9 cellular contexts compared by ENCODE assay signal in genomic region chr2:240584486-240585031, GRCh38. TPM values are rescaled to one million over a fixed set of nuclear protein-coding genes. Genes with fewer than 3 reads are reported as not detected.
A peak's percentile ranks its signal among the peaks of the same experiment; 100 is the strongest.
DNase-seq lines count a peak whose midpoint lies in the region; ATAC-seq and TF ChIP-seq lines count a peak whose summit lies in the region.
"Had no signal": no experiment of that assay in that cellular context is flagged by ENCODE, and none has a peak within 500 bp of the region (broad histone marks: within the 10 kb centered on the region; RNA-seq: fewer than 3 reads in every experiment).

No MANE protein-coding gene starts in this region.

- POLR2A ChIA-PET in T-cell (lab: Charles Lee), result interaction anchor here in 1 of 2 donors (0.5 kb wide), 1 partner anchor 27 kb away, joined by 3 read pairs; no protein-coding TSS in a partner anchor

- peaks cover 38% of the 10 kb centered on the region for H3K4me1 ChIP-seq in HUES6 (ENCODE audit: control insufficient read depth, insufficient read depth, low read length)

- H3K4me1 Mint-ChIP-seq in T-cell, result peaks cover 58 to 71% (median 62%) of the 10 kb centered on the region in 3 donors

- peak overlapping the region; percentile 78 for H3K4me3 ChIP-seq in HUES6 (ENCODE audit: low read depth, low read length)

- H3K27me3 Mint-ChIP-seq in T-cell, result no peaks in the 10 kb centered on the region

- peak overlapping the region; percentile 92 to 94 (median 94) for H3K4me3 Mint-ChIP-seq in T-cell

- intact Hi-C loops in left ventricle myocardium superior (cut with micrococcal nuclease) (no loop called here), sciatic nerve (cut with DNase I) (no loop called here)

- no peak overlapping the region for H3K9ac ChIP-seq in HUES6 (ENCODE audit: low read length)

- 0 out of 2 replicates have a peak, but pooled peaks cover 2% of the 10 kb centered on the region for H3K36me3 ChIP-seq in HUES6 (ENCODE audit: control insufficient read depth, insufficient read depth, low read length)

- H3K9me3 ChIP-seq in HUES6 (ENCODE audit: control insufficient read depth, insufficient read depth, low read depth, low read length), result no peaks in the 10 kb centered on the region

- CTCF ChIA-PET in T-cell (lab: Charles Lee), result interaction anchor here in 1 of 2 donors (3.0 kb wide), 1 partner anchor 71 kb away, joined by 28 read pairs; no protein-coding TSS in a partner anchor

- ATAC-seq in GM21528 (IDR thresholded peaks at IDR 0.05; ENCODE audit: low FRiP score, unreplicated experiment) (peak; percentile 57), T-cell (replicated peaks in 1 of 4) (no peak), left ventricle myocardium superior (no peak), sciatic nerve (no peak)

- peaks cover 0 to 6% (median 0%) of the 10 kb centered on the region in 3 donors for H3K9me3 Mint-ChIP-seq in T-cell

- no peak overlapping the region for H3K27ac ChIP-seq in HUES6 (ENCODE audit: low read depth, low read length)
- H3K27ac ChIP-seq: cardiac muscle cell had no signal

- H3K27ac Mint-ChIP-seq in T-cell, result peak overlapping the region; percentile 8 to 48

- DNase-seq in GM13976 (ENCODE audit: low spot score), result peak; percentile 82
- no peak for DNase-seq in T-cell
- DNase-seq in left ventricle myocardium superior, result peak; percentile 20
- no peak for DNase-seq in sciatic nerve (ENCODE audit: low spot score)
- DNase-seq in NCI-H2227 (lab: John Stamatoyannopoulos, UW; ENCODE audit: unreplicated experiment), result no peak
- no peak for DNase-seq in cerebellum (ENCODE audit: low spot score)

- in situ Hi-C loops in GM13976 (cut with MboI; ENCODE audit: low sequenced_read_pairs, unreplicated experiment), result no loop called here

- peaks cover 11% of the 10 kb centered on the region for H3K36me3 Mint-ChIP-seq in T-cell

- no peaks in the 10 kb centered on the region for H3K27me3 ChIP-seq in HUES6 (ENCODE audit: control insufficient read depth, insufficient read depth, low read length)
- H3K27me3 ChIP-seq: cardiac muscle cell had no signal

- TF ChIP-seq CTCF in GM13976 (IDR thresholded peaks at IDR 0.05; ENCODE audit: borderline replicate concordance, control extremely low read depth, extremely low read depth, insufficient read depth, missing control alignments), result no peak

RNA-seq across cellular contexts. Expression of gene CAPN10, which starts 2.0 kb away (rescaled TPM):
- 100 to 1,000 TPM in 2 of 5 donors, 10 to 100 TPM in 3; 73.3 to 107 (median 96.1) TPM for total RNA-seq in T-cell
- 51.2 TPM for total RNA-seq in left ventricle myocardium superior
- total RNA-seq in sciatic nerve, result 37.2 TPM
- total RNA-seq in cerebellum, result 31.2 TPM

RNA-seq across cellular contexts. Expression of gene RNPEPL1, which starts 16.3 kb away (rescaled TPM):
- total RNA-seq in T-cell, result 100 to 1,000 TPM in 4 of 5 donors, 10 to 100 TPM in 1; 87.6 to 202 (median 189) TPM
- total RNA-seq in left ventricle myocardium superior, result 105 TPM
- total RNA-seq in sciatic nerve, result 38.8 TPM
- total RNA-seq in cerebellum, result 5.4 TPM

RNA-seq across cellular contexts. Expression of gene DUSP28, which starts 24.4 kb away (rescaled TPM):
- total RNA-seq in T-cell (10 to 100 TPM; 11.0 to 17.3 (median 15.4) TPM), left ventricle myocardium superior (13.2 TPM), sciatic nerve (4.5 TPM), cerebellum (3.1 TPM)

RNA-seq across cellular contexts. Expression of gene ANKMY1, which starts 26.8 kb away (rescaled TPM):
- total RNA-seq in T-cell, result 10 to 100 TPM; 44.6 to 89.5 (median 79.8) TPM
- total RNA-seq in left ventricle myocardium superior, result 5.1 TPM
- 30.7 TPM for total RNA-seq in sciatic nerve
- 13.2 TPM for total RNA-seq in cerebellum

RNA-seq across cellular contexts. Expression of gene GPR35, which starts 40.7 kb away (rescaled TPM):
- total RNA-seq in T-cell, result 10 to 100 TPM in 3 of 5 donors, 1 to 10 TPM in 2; 6.2 to 16.2 (median 10.4) TPM
- total RNA-seq in left ventricle myocardium superior, result 2.1 TPM
- total RNA-seq in sciatic nerve, result 3.2 TPM
- total RNA-seq in cerebellum, result 2.4 TPM

Comparison
In these comparisons a context has a peak if more than half of its experiments do, and no peak if none do; other contexts are left out.
1. DNase-seq: peak in GM13976 (single experiment) and left ventricle myocardium superior (single experiment); none in T-cell (0 of 34), sciatic nerve (single experiment), NCI-H2227 (single experiment) and cerebellum (single experiment).